In genomic region chr2:26718949-26719686, GRCh38 we compare ENCODE assay signal across 17 cellular contexts. TPM values are rescaled to one million over a fixed set of nuclear protein-coding genes. Genes with fewer than 3 reads are reported as not detected.
DNase-seq lines count a peak whose midpoint lies in the region; ATAC-seq, FAIRE-seq and TF ChIP-seq lines count a peak whose summit lies in the region.
"Had no signal": no experiment of that assay in that cellular context is flagged by ENCODE, and none has a peak within 500 bp of the region (broad histone marks: within the 10 kb centered on the region; RNA-seq: fewer than 3 reads in every experiment).

No MANE protein-coding gene starts in this region.

- H2BK15ac ChIP-seq in mesenchymal stem cell (ENCODE audit: low read depth, poor library complexity, severe bottlenecking) = no peak overlapping the region

- H3K4ac ChIP-seq in mesenchymal stem cell (ENCODE audit: low read depth in 1 of 2, low read length in 2 of 2) = no peak overlapping the region

- no peak overlapping the region for H3K27ac Mint-ChIP-seq in activated T-helper 17 cell treated with anti-CD3 and anti-CD28 coated beads, Interleukin-2, amount 50 U/mL, for 72 hours
- H3K27ac Mint-ChIP-seq in CD14-positive monocyte = no peak overlapping the region

- TF ChIP-seq CTCF in A549 (IDR thresholded peaks at IDR 0.05) = no peak
- TF ChIP-seq CTCF in K562 (IDR thresholded peaks at IDR 0.05 in 2 of 3, conservative IDR thresholded peaks at IDR 0.05 in 1 of 3; ENCODE audit: insufficient read depth in 2 of 3, low read depth in 1 of 3, low read length in 3 of 3) = no peak
- TF ChIP-seq CTCF in sigmoid colon (IDR thresholded peaks at IDR 0.05) = no peak
- no peak for TF ChIP-seq CTCF in CD14-positive monocyte (IDR thresholded peaks at IDR 0.05)

- BruUV-seq in K562 (replicated peaks; lab: Mats Ljungman, UMichigan) = no TSS peak

- no peaks in the 10 kb centered on the region for H3K4me1 Mint-ChIP-seq in activated T-helper 17 cell treated with anti-CD3 and anti-CD28 coated beads, Interleukin-2, amount 50 U/mL, for 72 hours
- H3K4me1 Mint-ChIP-seq in CD14-positive monocyte = no peaks in the 10 kb centered on the region

- H3K9me1 ChIP-seq in K562 (ENCODE audit: control insufficient read depth, insufficient read depth, low read length) = no peaks in the 10 kb centered on the region

- H3K27me3 Mint-ChIP-seq in activated T-helper 17 cell treated with anti-CD3 and anti-CD28 coated beads, Interleukin-2, amount 50 U/mL, for 72 hours = no peaks in the 10 kb centered on the region
- H3K27me3 Mint-ChIP-seq in CD14-positive monocyte (ENCODE audit: low read depth in 3 of 3) = peaks cover 0 to 5% (median 2%) of the 10 kb centered on the region in 3 donors

- H3K27me3 ChIP-seq in K562 (ENCODE audit: control insufficient read depth in 2 of 2, insufficient read depth in 2 of 2, low read length in 2 of 2) (0 out of 5 replicates have a peak, but pooled peaks cover 0 to 4% of the 10 kb centered on the region in 2 experiments), mesenchymal stem cell (ENCODE audit: control insufficient read depth in 1 of 2, insufficient read depth in 1 of 2, low read length in 2 of 2) (no peaks in the 10 kb centered on the region), sigmoid colon (no peaks in the 10 kb centered on the region)

- H3K27ac ChIP-seq in A549 (peak overlapping the region; percentile 94), K562 (ENCODE audit: extremely low read depth, low read depth, low read length) (no peak overlapping the region), mesenchymal stem cell (ENCODE audit: low read length, poor library complexity, severe bottlenecking) (no peak overlapping the region), sigmoid colon (peak overlapping the region in 3 of 4 donors; percentile 65 to 87 (median 80))
- H3K27ac ChIP-seq: C4-2B had no signal

- H3K79me1 ChIP-seq in mesenchymal stem cell (replicated peaks; ENCODE audit: low read length, poor library complexity, severe bottlenecking) = no peaks in the 10 kb centered on the region

- H3K4me2 ChIP-seq in A549 = peak overlapping the region; percentile 78; the same call in 2 of the 3 replicates
- H3K4me2 ChIP-seq in K562 (ENCODE audit: insufficient read depth, low read length) = no peak overlapping the region
- no peak overlapping the region for H3K4me2 ChIP-seq in mesenchymal stem cell (ENCODE audit: low read length, poor library complexity, severe bottlenecking)

- no peak overlapping the region for H3K4me3 Mint-ChIP-seq in activated T-helper 17 cell treated with anti-CD3 and anti-CD28 coated beads, Interleukin-2, amount 50 U/mL, for 72 hours
- no peak overlapping the region for H3K4me3 Mint-ChIP-seq in CD14-positive monocyte

- H2BK120ac ChIP-seq in mesenchymal stem cell (ENCODE audit: low read depth, low read length) = no peak overlapping the region

- no peak overlapping the region for H3K14ac ChIP-seq in mesenchymal stem cell (ENCODE audit: low read length in 2 of 2)

- no peak overlapping the region for H3K4me3 ChIP-seq in A549
- H3K4me3 ChIP-seq in K562 = no peak overlapping the region
- no peak overlapping the region for H3K4me3 ChIP-seq in mesenchymal stem cell (ENCODE audit: insufficient read depth in 1 of 2, low read depth in 1 of 2, low read length in 2 of 2)
- no peak overlapping the region for H3K4me3 ChIP-seq in sigmoid colon

- in situ Hi-C loops in K562 (cut with MboI) = no loop called here

- H3K9ac ChIP-seq in K562 (ENCODE audit: insufficient read depth in 1 of 2, low read depth in 2 of 2, low read length in 2 of 2) = no peak overlapping the region
- no peak overlapping the region for H3K9ac ChIP-seq in mesenchymal stem cell (ENCODE audit: low read length)

- no peak overlapping the region for H2BK5ac ChIP-seq in mesenchymal stem cell (ENCODE audit: low read depth, low read length, poor library complexity, severe bottlenecking)

- no peaks in the 10 kb centered on the region for H3K79me2 ChIP-seq in K562 (ENCODE audit: control insufficient read depth, insufficient read depth, low read length)

- POLR2A ChIA-PET in A549 (lab: Yijun Ruan, JAX) = no interaction called here
- POLR2A ChIA-PET in K562 (lab: Yijun Ruan, JAX) = interaction anchor here (1.2 kb wide), 1 partner anchor 36 kb away, joined by 3 read pairs; no protein-coding TSS in a partner anchor

- no peaks in the 10 kb centered on the region for H3K9me3 ChIP-seq in A549
- H3K9me3 ChIP-seq in K562 (replicated peaks; ENCODE audit: control insufficient read depth, insufficient read depth, low read depth, low read length) = no peaks in the 10 kb centered on the region
- peaks cover 3% of the 10 kb centered on the region for H3K9me3 ChIP-seq in mesenchymal stem cell (ENCODE audit: control insufficient read depth, low read length)
- no peaks in the 10 kb centered on the region for H3K9me3 ChIP-seq in sigmoid colon

- H3K36me3 ChIP-seq in K562 (ENCODE audit: control insufficient read depth, insufficient read depth, low read length) (no peaks in the 10 kb centered on the region), mesenchymal stem cell (ENCODE audit: control insufficient read depth in 1 of 2, insufficient read depth in 2 of 2, low read depth in 1 of 2, low read length in 2 of 2) (no peaks in the 10 kb centered on the region), sigmoid colon (no peaks in the 10 kb centered on the region)

- no peak overlapping the region for H2AFZ ChIP-seq in K562 (ENCODE audit: low read depth, low read length)
- no peak overlapping the region for H2AFZ ChIP-seq in mesenchymal stem cell (ENCODE audit: low read depth, low read length)

- CTCF ChIA-PET in A549 (lab: Yijun Ruan, JAX) (interaction anchor here (1.3 to 4.9 kb wide), 5 partner anchors 26 to 217 kb away, joined by 4 to 38 read pairs (median 14); no protein-coding TSS in a partner anchor), K562 (lab: Yijun Ruan, JAX; ENCODE audit: low intra/inter-chr PET ratio) (no interaction called here)

- no peak overlapping the region for H3K18ac ChIP-seq in mesenchymal stem cell (ENCODE audit: low read depth in 1 of 2, low read length in 2 of 2)

- FAIRE-seq in A549 (lab: Jason Lieb, UNC) (no peak), K562 (lab: Jason Lieb, UNC) (no peak)

- no peak for TF ChIP-seq EP300 in A549 (IDR thresholded peaks at IDR 0.05)
- TF ChIP-seq EP300 in K562 (IDR thresholded peaks at IDR 0.05; ENCODE audit: low read length) = no peak
- TF ChIP-seq EP300 in sigmoid colon (IDR thresholded peaks at IDR 0.05) = peak; percentile 10 to 67 (median 53)

- DNase-seq in A549 (ENCODE audit: low read depth in 1 of 2, low spot score in 1 of 2) (no peak), K562 (ENCODE audit: extremely low read depth in 1 of 4, low spot score in 3 of 4) (no peak), mesenchymal stem cell (peak; percentile 33), sigmoid colon (no peak), GM19240 (ENCODE audit: insufficient read length, low spot score) (no peak), CD14-positive monocyte (ENCODE audit: low spot score) (no peak)
- DNase-seq: DMS 273 treated with DMSO at 0.1 percent for 48 hours, GOT3, NCI-H1048, NCI-H146, NCI-H2081, NCI-H510A treated with DMSO at 0.1 percent for 48 hours, NCI-H82, PC-3 had no signal

- H2AK5ac ChIP-seq in mesenchymal stem cell (ENCODE audit: low read length, severe bottlenecking) = no peak overlapping the region

- H3K23ac ChIP-seq in mesenchymal stem cell (ENCODE audit: low read length in 2 of 2) = no peak overlapping the region

- H2BK12ac ChIP-seq in mesenchymal stem cell (ENCODE audit: low read length in 2 of 2) = no peak overlapping the region

- H4K91ac ChIP-seq in mesenchymal stem cell (ENCODE audit: low read length) = no peak overlapping the region

- TF ChIP-seq POLR2A in A549 (IDR thresholded peaks at IDR 0.05; ENCODE audit: low read length) (no peak), K562 (conservative IDR thresholded peaks at IDR 0.05) (no peak), sigmoid colon (IDR thresholded peaks at IDR 0.05) (no peak)

- no peaks in the 10 kb centered on the region for H3K36me3 Mint-ChIP-seq in activated T-helper 17 cell treated with anti-CD3 and anti-CD28 coated beads, Interleukin-2, amount 50 U/mL, for 72 hours (ENCODE audit: low read depth)
- H3K36me3 Mint-ChIP-seq in CD14-positive monocyte = no peaks in the 10 kb centered on the region

- ATAC-seq in A549 = no peak
- no peak for ATAC-seq in K562
- ATAC-seq in activated T-helper 17 cell treated with anti-CD3 and anti-CD28 coated beads, Interleukin-2, amount 50 U/mL, for 72 hours (replicated peaks) = no peak
- ATAC-seq: PC-3 had no signal

- intact Hi-C loops in K562 (cut with micrococcal nuclease) (no loop called here), sigmoid colon (cut with DNase I) (no loop called here), CD14-positive monocyte (cut with micrococcal nuclease) (no loop called here)

- no peaks in the 10 kb centered on the region for H3K9me3 Mint-ChIP-seq in activated T-helper 17 cell treated with anti-CD3 and anti-CD28 coated beads, Interleukin-2, amount 50 U/mL, for 72 hours
- H3K9me3 Mint-ChIP-seq in CD14-positive monocyte = peaks cover 0 to 1% (median 0%) of the 10 kb centered on the region in 7 donors

- TF ChIP-seq RAD21 in A549 (conservative IDR thresholded peaks at IDR 0.05 in 1 of 2, IDR thresholded peaks at IDR 0.05 in 1 of 2) (no peak), K562 (CRISPR knock-in tag; conservative IDR thresholded peaks at IDR 0.05 in 1 of 2, IDR thresholded peaks at IDR 0.05 in 1 of 2) (no peak)

- peaks cover 73% of the 10 kb centered on the region for H3K4me1 ChIP-seq in A549
- peaks cover 6 to 22% of the 10 kb centered on the region in 2 experiments for H3K4me1 ChIP-seq in K562 (replicated peaks in 1 of 2; ENCODE audit: control insufficient read depth in 2 of 2, insufficient read depth in 2 of 2, low read length in 2 of 2)
- H3K4me1 ChIP-seq in mesenchymal stem cell (ENCODE audit: control insufficient read depth, insufficient read depth, low read depth, low read length) = peaks cover 24% of the 10 kb centered on the region
- H3K4me1 ChIP-seq in sigmoid colon = peaks cover 0 to 53% (median 44%) of the 10 kb centered on the region in 4 donors

- no peaks in the 10 kb centered on the region for H4K20me1 ChIP-seq in K562 (replicated peaks; ENCODE audit: control insufficient read depth, insufficient read depth, low read length)

- 88% methylated on average over 6 of the region's 6 CpGs for WGBS in A549 (ENCODE audit: missing lambda C conversion rate)
- WGBS in K562 (ENCODE audit: insufficient coverage, low coverage, missing lambda C conversion rate) = 21% methylated on average over 6 of the region's 6 CpGs
- 61% methylated on average over 4 of the region's 6 CpGs for WGBS in mesenchymal stem cell
- 78 to 87% methylated on average over 6 of the region's 6 CpGs for WGBS in sigmoid colon, 2 donors

- no peak overlapping the region for H4K8ac ChIP-seq in mesenchymal stem cell (ENCODE audit: low read length)

RNA-seq across cellular contexts. Expression of gene KCNK3, which starts 26.6 kb away (rescaled TPM):
- polyA plus RNA-seq in A549 (2011; rRNA removed) = 2.8 and 3.5 TPM in 2 replicates
- 2.0 and 3.4 TPM in 2 replicates for polyA plus RNA-seq in A549 (2012; cell fraction: cytosol; rRNA removed)
- polyA plus RNA-seq in A549 (2012; cell fraction: nucleus; rRNA removed) = 1.7 and 2.9 TPM in 2 replicates
- 1.6 to 3.4 TPM (median 2.4 TPM) in 3 replicates for polyA plus RNA-seq in A549 (2017; fragmentation: RNase III; extraction: RNeasy Plus Mini Kit Qiagen cat#74134 plus additional on column Dnase treatment)
- polyA minus RNA-seq in A549 (2011; rRNA and poly(A)+ RNA removed) = 4.1 TPM in 2 replicates
- total RNA-seq in K562 (2011; cell fraction: chromatin; rRNA removed; ENCODE audit: low replicate concordance) = 0.23 TPM in 1 of 2 replicates, not detected in the other
- total RNA-seq in K562 (2011; cell fraction: nucleolus; rRNA removed) = 0.13 and 0.17 TPM in 2 replicates
- total RNA-seq in K562 (2011; cell fraction: nucleoplasm; rRNA removed) = 0.07 TPM in 1 of 2 replicates, not detected in the other
- total RNA-seq in K562 (2014; rRNA removed) = 0.08 and 0.09 TPM in 2 replicates
- not detected in 2 replicates for total RNA-seq in K562 (2014; rRNA removed; fragmentation: Illumina TruSeq; extraction: Trizol)
- 0.04 TPM in 1 of 2 replicates, not detected in the other for total RNA-seq in K562 (2015; rRNA removed; fragmentation: Illumina TruSeq; extraction: Trizol)
- total RNA-seq in K562 (2021) = 0.13 and 0.20 TPM in 2 replicates
- 0.06 TPM in 1 of 2 replicates, not detected in the other for polyA plus RNA-seq in K562 (2011; rRNA removed)
- polyA plus RNA-seq in K562 (2011; cell fraction: cytosol; rRNA removed) = 0.19 TPM in 1 of 2 replicates, not detected in the other
- polyA plus RNA-seq in K562 (2011; cell fraction: nucleus; rRNA removed) = 0.06 TPM in 1 of 2 replicates, not detected in the other
- 0.01 and 0.04 TPM in 2 replicates for polyA plus RNA-seq in K562 (2012)
- polyA plus RNA-seq in K562 (2014; fragmentation: Illumina TruSeq; extraction: Trizol) = not detected in 2 replicates
- under 1 TPM in 1 of 2 experiments, not detected in 1; 0.01 TPM for polyA plus RNA-seq in K562 (2014; fragmentation: Nextera tagmentation; extraction: Ambion mirVana)
- 0.08 TPM in 1 of 2 replicates, not detected in the other for polyA plus RNA-seq in K562 (2014; rRNA removed)
- polyA minus RNA-seq in K562 (2011; rRNA and poly(A)+ RNA removed) = not detected in 2 replicates
- polyA minus RNA-seq in K562 (2011; cell fraction: cytosol; rRNA and poly(A)+ RNA removed) = not detected in 2 replicates
- polyA minus RNA-seq in K562 (2011; cell fraction: nucleus; rRNA and poly(A)+ RNA removed) = 0.13 TPM in 1 of 2 replicates, not detected in the other
- polyA plus RNA-seq in mesenchymal stem cell (2013, experiment 1 of 2) = 0.52 TPM
- polyA plus RNA-seq in mesenchymal stem cell (2013, experiment 2 of 2) = 0.53 TPM
- total RNA-seq in sigmoid colon = 10 to 100 TPM in 1 of 4 donors, 1 to 10 TPM in 3; 2.9 to 12.2 (median 6.1) TPM
- polyA plus RNA-seq in sigmoid colon = 1 to 10 TPM in 1 of 3 donors, under 1 TPM in 2; under 0.01 to 2.3 (median 0.23) TPM
- total RNA-seq in activated T-helper 17 cell treated with anti-CD3 and anti-CD28 coated beads, Interleukin-2, amount 50 U/mL, for 72 hours = not detected
- polyA plus RNA-seq in CD14-positive monocyte = not detected
- total RNA-seq: MCF 10A had no signal

RNA-seq across cellular contexts. Expression of gene SLC35F6, which starts 45.0 kb away (rescaled TPM):
- 41.3 and 55.7 TPM in 2 replicates for polyA plus RNA-seq in A549 (2011; rRNA removed)
- polyA plus RNA-seq in A549 (2012; cell fraction: cytosol; rRNA removed) = 23.7 and 38.0 TPM in 2 replicates
- polyA plus RNA-seq in A549 (2012; cell fraction: nucleus; rRNA removed) = 33.1 and 35.8 TPM in 2 replicates
- polyA plus RNA-seq in A549 (2017; fragmentation: RNase III; extraction: RNeasy Plus Mini Kit Qiagen cat#74134 plus additional on column Dnase treatment) = 40.1 to 47.6 TPM (median 46.9 TPM) in 3 replicates
- polyA minus RNA-seq in A549 (2011; rRNA and poly(A)+ RNA removed) = 111 and 126 TPM in 2 replicates
- total RNA-seq in K562 (2011; cell fraction: chromatin; rRNA removed; ENCODE audit: low replicate concordance) = 21.5 and 40.8 TPM in 2 replicates
- total RNA-seq in K562 (2011; cell fraction: nucleolus; rRNA removed) = 40.7 and 47.7 TPM in 2 replicates
- 48.1 and 75.0 TPM in 2 replicates for total RNA-seq in K562 (2011; cell fraction: nucleoplasm; rRNA removed)
- 22.9 and 31.9 TPM in 2 replicates for total RNA-seq in K562 (2014; rRNA removed)
- total RNA-seq in K562 (2014; rRNA removed; fragmentation: Illumina TruSeq; extraction: Trizol) = 21.9 and 22.2 TPM in 2 replicates
- 28.1 and 29.4 TPM in 2 replicates for total RNA-seq in K562 (2015; rRNA removed; fragmentation: Illumina TruSeq; extraction: Trizol)
- total RNA-seq in K562 (2021) = 37.4 and 42.8 TPM in 2 replicates
- 11.9 and 16.7 TPM in 2 replicates for polyA plus RNA-seq in K562 (2011; rRNA removed)
- polyA plus RNA-seq in K562 (2011; cell fraction: cytosol; rRNA removed) = 18.3 and 30.0 TPM in 2 replicates
- polyA plus RNA-seq in K562 (2011; cell fraction: nucleus; rRNA removed) = 5.5 and 8.8 TPM in 2 replicates
- polyA plus RNA-seq in K562 (2012) = 17.4 and 33.3 TPM in 2 replicates
- 22.5 and 23.4 TPM in 2 replicates for polyA plus RNA-seq in K562 (2014; fragmentation: Illumina TruSeq; extraction: Trizol)
- polyA plus RNA-seq in K562 (2014; fragmentation: Nextera tagmentation; extraction: Ambion mirVana) = 10 to 100 TPM; 19.3 to 47.3 TPM
- polyA plus RNA-seq in K562 (2014; rRNA removed) = 18.8 and 20.9 TPM in 2 replicates
- polyA minus RNA-seq in K562 (2011; rRNA and poly(A)+ RNA removed) = 18.6 and 24.3 TPM in 2 replicates
- polyA minus RNA-seq in K562 (2011; cell fraction: cytosol; rRNA and poly(A)+ RNA removed) = 23.3 and 30.5 TPM in 2 replicates
- polyA minus RNA-seq in K562 (2011; cell fraction: nucleus; rRNA and poly(A)+ RNA removed) = 6.7 and 9.3 TPM in 2 replicates
- 62.3 TPM for polyA plus RNA-seq in mesenchymal stem cell (2013, experiment 1 of 2)
- 60.2 TPM for polyA plus RNA-seq in mesenchymal stem cell (2013, experiment 2 of 2)
- 10 to 100 TPM; 19.6 to 27.4 (median 25.8) TPM for total RNA-seq in sigmoid colon
- polyA plus RNA-seq in sigmoid colon = 10 to 100 TPM in 1 of 3 donors, 1 to 10 TPM in 2; 4.2 to 23.1 (median 7.4) TPM
- total RNA-seq in activated T-helper 17 cell treated with anti-CD3 and anti-CD28 coated beads, Interleukin-2, amount 50 U/mL, for 72 hours = 10 to 100 TPM in 1 of 2 donors, 1 to 10 TPM in 1; 8.2 to 15.0 TPM
- 10 to 100 TPM; 11.3 to 15.1 TPM for polyA plus RNA-seq in CD14-positive monocyte

Comparison
In these comparisons a context has a peak if more than half of its experiments do, and no peak if none do; other contexts are left out.
1. H3K27ac ChIP-seq: peak in A549 (2 of 2) and sigmoid colon (3 of 4); none in K562 (single experiment) and mesenchymal stem cell (single experiment).
2. Of the 35 proteins assayed by ChIP-seq in both K562 and A549: peak only in K562: CHD4 and KDM1A; only in A549: none; in both: HDAC2 and ZFP36; in neither: 31.